In the genomic region with DNA sequence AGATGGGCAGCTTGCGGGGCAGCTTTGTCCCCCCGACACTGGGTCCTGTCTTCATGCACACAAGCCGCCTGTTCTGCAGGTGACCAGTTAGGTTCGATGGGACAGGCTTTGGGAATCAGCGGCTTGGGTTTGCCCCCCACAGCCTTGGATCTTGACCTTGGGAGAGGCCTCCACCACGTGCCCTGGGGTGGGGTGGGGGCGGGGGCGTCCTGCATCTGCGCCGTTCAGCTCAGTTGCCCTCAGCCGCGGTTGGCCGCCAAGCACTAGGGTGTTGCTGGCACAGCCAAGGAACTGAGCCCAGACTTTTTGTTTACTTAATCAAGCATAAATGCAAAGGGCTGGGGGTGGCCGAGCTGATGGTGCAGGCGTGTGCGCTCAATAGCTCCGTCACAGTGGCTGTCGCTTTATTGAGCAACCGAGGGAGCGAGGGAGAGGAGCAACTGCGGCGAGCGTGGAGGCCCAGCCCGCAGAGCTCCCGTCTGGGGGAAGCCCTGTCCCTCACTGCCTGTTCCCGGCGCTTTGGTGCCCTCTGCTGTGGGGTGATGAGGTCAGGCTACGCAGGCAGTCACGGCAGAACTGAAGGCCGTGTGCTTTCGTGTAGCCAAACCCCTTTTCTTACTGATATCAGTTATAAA, we compare ENCODE assay signal across 8 cellular contexts. TPM values are rescaled to one million over a fixed set of nuclear protein-coding genes. Genes with fewer than 3 reads are reported as not detected.
DNase-seq lines count a peak whose midpoint lies in the region; ATAC-seq, FAIRE-seq and TF ChIP-seq lines count a peak whose summit lies in the region.

No MANE protein-coding gene starts in this region.

- H3K27me3 Mint-ChIP-seq in natural killer cell (ENCODE audit: low read depth in 2 of 2) = peaks cover 9 to 15% of the 10 kb centered on the region in 2 donors

- H3K4me1 ChIP-seq in IMR-90 (ENCODE audit: control insufficient read depth, insufficient read depth, low read length) (no peaks in the 10 kb centered on the region), PC-9 (replicated peaks; ENCODE audit: insufficient read depth) (no peaks in the 10 kb centered on the region; the same call in 1 of the 2 replicates)

- no peak overlapping the region for H3K56ac ChIP-seq in IMR-90 (ENCODE audit: extremely low read depth, insufficient read depth, low read length)

- DNase-seq in D721Med (ENCODE audit: insufficient read length, low spot score) = peak; percentile 34
- DNase-seq in IMR-90 = peak; percentile 64
- DNase-seq in PC-9 = peak; percentile 61 to 84
- peak; percentile 82 for DNase-seq in activated T-cell treated with anti-CD3 and anti-CD28 coated beads for 48 hours (ENCODE audit: low read depth)
- DNase-seq in natural killer cell = peak; percentile 65
- DNase-seq in stimulated activated naive CD4-positive, alpha-beta T cell (lab: John Stamatoyannopoulos, UW) = peak; percentile 49 to 76 (median 72)

- no peaks in the 10 kb centered on the region for H4K20me1 ChIP-seq in IMR-90 (ENCODE audit: insufficient read depth, low read length)
- no peaks in the 10 kb centered on the region for H4K20me1 ChIP-seq in PC-9 (ENCODE audit: insufficient read depth)

- H3K27ac Mint-ChIP-seq in natural killer cell = peak overlapping the region; percentile 26 to 58

- peaks cover 0 to 26% of the 10 kb centered on the region in 2 donors for H3K4me1 Mint-ChIP-seq in natural killer cell

- peaks cover 3% of the 10 kb centered on the region for H3K9me3 ChIP-seq in IMR-90 (ENCODE audit: control insufficient read depth, insufficient read depth, low read length)
- 0 out of 2 replicates have a peak, but pooled peaks cover under 1% of the 10 kb centered on the region for H3K9me3 ChIP-seq in PC-9 (ENCODE audit: insufficient read depth, low read depth)

- H3K27me3 ChIP-seq in IMR-90 (ENCODE audit: control insufficient read depth, insufficient read depth, low read length) (peaks cover 38% of the 10 kb centered on the region), PC-9 (ENCODE audit: insufficient read depth, low read depth) (peaks cover 90% of the 10 kb centered on the region)

- H3K4me2 ChIP-seq in IMR-90 (ENCODE audit: low read depth, low read length) (peak overlapping the region; percentile 52; the same call in 1 of the 2 replicates), PC-9 (peak overlapping the region; percentile 75)

- H3K9me2 ChIP-seq in PC-9 (ENCODE audit: insufficient read depth) = no peaks in the 10 kb centered on the region

- no peak overlapping the region for H2BK120ac ChIP-seq in IMR-90 (ENCODE audit: low read depth, low read length)

- H3K9me3 Mint-ChIP-seq in natural killer cell = peaks cover under 1 to 4% of the 10 kb centered on the region in 2 donors

- POLR2A ChIA-PET in IMR-90 (lab: Charles Lee; ENCODE audit: unreplicated experiment) = no interaction called here
- POLR2A ChIA-PET in PC-9 (lab: Charles Lee; ENCODE audit: unreplicated experiment) = no interaction called here

- H3K14ac ChIP-seq in IMR-90 (replicated peaks; ENCODE audit: low read depth, low read length) = no peak overlapping the region

- H3K36me3 ChIP-seq in IMR-90 (ENCODE audit: control insufficient read depth, insufficient read depth, low read length) = no peaks in the 10 kb centered on the region
- no peaks in the 10 kb centered on the region for H3K36me3 ChIP-seq in PC-9 (ENCODE audit: low read depth)

- in situ Hi-C loops in IMR-90 (cut with MboI; ENCODE audit: low sequenced_read_pairs) = loop anchor here (5.0 to 10.0 kb wide), 2 partner anchors 219 to 311 kb away; no protein-coding TSS in a partner anchor

- H3K4me3 ChIP-seq in IMR-90 (ENCODE audit: insufficient read depth, low read depth, low read length) (no peak overlapping the region), PC-9 (peak overlapping the region; percentile 37; the same call in 1 of the 2 replicates)

- FAIRE-seq in D721Med (lab: Jason Lieb, UNC) = no peak

- no peaks in the 10 kb centered on the region for H3K9me1 ChIP-seq in IMR-90 (ENCODE audit: insufficient read depth, low read length)

- H3K27ac ChIP-seq in IMR-90 (ENCODE audit: insufficient read depth, low read length) (no peak overlapping the region), PC-9 (no peak overlapping the region)

- 0 out of 2 replicates have a peak, but pooled peaks have one; percentile 24 for TF ChIP-seq POLR2A in IMR-90 (IDR thresholded peaks at IDR 0.05; ENCODE audit: low read depth, low read length)

- no peak overlapping the region for H4K5ac ChIP-seq in IMR-90 (ENCODE audit: low read depth, low read length)

- no peak overlapping the region for H4K8ac ChIP-seq in IMR-90 (ENCODE audit: low read depth in 2 of 2, low read length in 2 of 2)

- H2AFZ ChIP-seq in IMR-90 (replicated peaks; ENCODE audit: low read length, poor library complexity) (peak overlapping the region; percentile 79), PC-9 (no peak overlapping the region)

- no peak overlapping the region for H2BK5ac ChIP-seq in IMR-90 (ENCODE audit: low read depth, low read length, poor library complexity, severe bottlenecking)

- H3K23ac ChIP-seq in IMR-90 (ENCODE audit: low read depth, low read length) = no peak overlapping the region

- intact Hi-C loops in IMR-90 (cut with micrococcal nuclease) = loop anchor here (1.0 to 10.0 kb wide), 5 partner anchors 48 to 1071 kb away; a partner anchor contains a TSS
- intact Hi-C loops in PC-9 (cut with micrococcal nuclease; ENCODE audit: unreplicated experiment) = loop anchor here (1.0 to 5.0 kb wide), 4 partner anchors 48 to 319 kb away; a partner anchor contains a TSS
- intact Hi-C loops in natural killer cell (cut with micrococcal nuclease) = loop anchor here (2.0 to 5.0 kb wide), 3 partner anchors 133 to 434 kb away; a partner anchor contains a TSS

- no peak overlapping the region for H2BK15ac ChIP-seq in IMR-90 (ENCODE audit: low read depth, low read length)

- no peak overlapping the region for H2AK9ac ChIP-seq in IMR-90 (replicated peaks; ENCODE audit: low read depth, low read length, poor library complexity)

- BruUV-seq in IMR-90 (replicated peaks; lab: Mats Ljungman, UMichigan) = no TSS peak
- no TSS peak for BruUV-seq in PC-9 (replicated peaks; lab: Mats Ljungman, UMichigan)

- no peaks in the 10 kb centered on the region for H3F3A ChIP-seq in PC-9 (ENCODE audit: insufficient read depth, low read depth)

- dilution Hi-C loops in IMR-90 (cut with HindIII; ENCODE audit: low sequenced_read_pairs, unreplicated experiment) = no loop called here

- no peak overlapping the region for H3K4ac ChIP-seq in IMR-90 (ENCODE audit: low read depth, low read length)

- WGBS in IMR-90 (ENCODE audit: extremely low coverage in 2 of 2, insufficient read length in 1 of 2), 2 experiments = 0% methylated on average over 3 of the region's 31 CpGs; no CpG with 5 or more reads in 1 of the 2 experiments

- peak; percentile 91 for TF ChIP-seq RAD21 in IMR-90 (IDR thresholded peaks at IDR 0.05; ENCODE audit: low read length)

- no peak overlapping the region for H2BK20ac ChIP-seq in IMR-90 (ENCODE audit: low read depth, low read length)

- H3K36me3 Mint-ChIP-seq in natural killer cell = no peaks in the 10 kb centered on the region

- H3K18ac ChIP-seq in IMR-90 (ENCODE audit: low read depth, low read length) = no peak overlapping the region

- no peak overlapping the region for H4K91ac ChIP-seq in IMR-90 (ENCODE audit: insufficient read depth, low read depth, low read length)

- no peak overlapping the region for H3K9ac ChIP-seq in IMR-90 (ENCODE audit: low read depth, low read length)

- TF ChIP-seq CTCF in D721Med (IDR thresholded peaks at IDR 0.05; ENCODE audit: insufficient read depth, missing control alignments) = peak; percentile 61
- TF ChIP-seq CTCF in IMR-90 (conservative IDR thresholded peaks at IDR 0.05; ENCODE audit: low read depth, low read length) = peak; percentile 79
- peak; percentile 67 for TF ChIP-seq CTCF in PC-9 (conservative IDR thresholded peaks at IDR 0.05)
- TF ChIP-seq CTCF in natural killer cell (IDR thresholded peaks at IDR 0.05) = peak; percentile 47

- ATAC-seq in IMR-90 (ENCODE audit: low read depth) = peak; percentile 97
- peak; percentile 90 for ATAC-seq in esophagus mucosa
- peak; percentile 77 to 90 (median 87) for ATAC-seq in natural killer cell
- ATAC-seq in GM18517 (IDR thresholded peaks at IDR 0.05; ENCODE audit: unreplicated experiment) = no peak

- H3K4me3 Mint-ChIP-seq in natural killer cell = peak overlapping the region; percentile 85

- no peaks in the 10 kb centered on the region for H3K79me2 ChIP-seq in PC-9 (ENCODE audit: low read depth)

- H2AK5ac ChIP-seq in IMR-90 (ENCODE audit: low read depth, low read length) = no peak overlapping the region

- no peaks in the 10 kb centered on the region for H3K79me1 ChIP-seq in IMR-90 (ENCODE audit: low read depth in 1 of 2, low read length in 2 of 2)

- CTCF ChIA-PET in IMR-90 (lab: Yijun Ruan, JAX) = interaction anchor here (0.7 to 2.8 kb wide), 18 partner anchors 8 to 248 kb away, joined by 3 to 10 read pairs (median 4); no protein-coding TSS in a partner anchor
- CTCF ChIA-PET in PC-9 (lab: Charles Lee) = interaction anchor here (0.5 to 2.9 kb wide), 14 partner anchors 54 to 1071 kb away, joined by 3 to 14 read pairs (median 5); no protein-coding TSS in a partner anchor

TF ChIP-seq in IMR-90, 13 proteins besides CTCF, POLR2A, EP300 and RAD21:
- TF ChIP-seq BHLHE40 (IDR thresholded peaks at IDR 0.05; ENCODE audit: low read depth, low read length) (no peak), SMC3 (IDR thresholded peaks at IDR 0.05; ENCODE audit: low read depth, low read length) (peak; percentile 81), MXI1 (IDR thresholded peaks at IDR 0.05; ENCODE audit: borderline replicate concordance, low read depth, low read length) (0 out of 2 replicates have a peak, but pooled peaks have one; percentile 7), CEBPB (IDR thresholded peaks at IDR 0.05; ENCODE audit: low read depth, low read length) (peak; percentile 83), FOS (IDR thresholded peaks at IDR 0.05; ENCODE audit: low read depth, low read length) (no peak), MAZ (IDR thresholded peaks at IDR 0.05; ENCODE audit: borderline replicate concordance, low read depth, low read length) (peak; percentile 39; the same call in 1 of the 2 replicates)

RNA-seq across cellular contexts. Expression of a gene that starts 33.9 kb away (rescaled TPM):
- total RNA-seq in IMR-90 (2012; rRNA removed) = under 0.01 TPM in 1 of 2 replicates, not detected in the other
- polyA plus RNA-seq in IMR-90 (2012; rRNA removed) = 0.01 and 0.03 TPM in 2 replicates
- polyA plus RNA-seq in IMR-90 (2012; cell fraction: cytosol; rRNA removed) = 0.05 and 0.06 TPM in 2 replicates
- polyA plus RNA-seq in IMR-90 (2012; cell fraction: nucleus; rRNA removed; ENCODE audit: low replicate concordance) = 0.02 and 0.05 TPM in 2 replicates
- not detected in 2 replicates for total RNA-seq in PC-9 (2021)
- 0.16 TPM for total RNA-seq in esophagus mucosa
- not detected for total RNA-seq in natural killer cell
